Comparison of ENCODE assay signal across 1 cellular context in genomic region chr16:85757341-85757822, GRCh38.
TF ChIP-seq lines count a peak whose summit lies in the region.

No MANE protein-coding gene starts in this region.

TF ChIP-seq in GM12891, 5 proteins besides CTCF, POLR2A, EP300 and RAD21:
- no peak for TF ChIP-seq POU2F2 (IDR thresholded peaks at IDR 0.05; ENCODE audit: low read depth, low read length)
- TF ChIP-seq PAX5 (IDR thresholded peaks at IDR 0.05; ENCODE audit: insufficient read depth, low read length, severe bottlenecking) = no peak
- no peak for TF ChIP-seq TAF1 (IDR thresholded peaks at IDR 0.05; ENCODE audit: low read depth, low read length)
- TF ChIP-seq POLR2AphosphoS5 (IDR thresholded peaks at IDR 0.05; ENCODE audit: low read depth, low read length) = no peak
- no peak for TF ChIP-seq SPI1 (IDR thresholded peaks at IDR 0.05; ENCODE audit: low read depth, low read length)
